ENCODE assay signal across 18 cellular contexts in the genomic region with DNA sequence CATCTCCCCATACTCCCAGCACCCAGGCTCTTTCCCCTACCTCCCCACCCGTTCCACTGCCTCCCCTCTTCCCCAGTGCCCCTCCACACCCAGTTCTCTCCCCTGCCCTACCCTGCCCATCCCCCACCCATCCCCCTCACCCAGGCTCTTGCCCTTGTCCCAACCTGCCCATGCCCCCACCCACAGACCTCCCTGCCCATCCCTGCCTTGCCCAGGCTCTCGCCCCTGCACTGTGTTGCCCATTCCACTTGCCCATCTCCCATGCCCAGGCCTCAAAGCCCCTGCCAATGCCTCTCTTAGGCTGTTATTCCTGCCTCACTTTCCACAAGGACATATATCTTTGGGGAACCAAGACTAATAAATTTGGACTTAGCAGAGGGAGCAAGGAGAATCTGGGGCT.
"Had no signal": no experiment of that assay in that cellular context is flagged by ENCODE, and none has a peak within 500 bp of the region (broad histone marks: within the 10 kb centered on the region; RNA-seq: fewer than 3 reads in every experiment).

No MANE protein-coding gene starts in this region.

- H3K27me3 Mint-ChIP-seq: natural killer cell treated with Interleukin-12 subunit alpha and Interleukin-12 subunit beta and Interleukin-15 and Interleukin-18, amount 100 ng/mL, for 72 hours; stimulated activated memory B cell treated with anti-CD40 and anti-IgM and Interleukin-4, amounts not matched to agents 10 μg/mL and 1 μg/mL and 100 μg/mL, for 72 hours; stimulated activated naive CD8-positive, alpha-beta T cell treated with anti-CD3 and anti-CD28 coated beads, Interleukin-15, Interleukin-2, amounts not matched to agents 100 ng/mL and 50 ng/mL, for 24 hours had no signal

- DNase-seq: dermis blood vessel endothelial cell; effector CD4-positive, alpha-beta T cell; endodermal cell; erythroblast; foreskin melanocyte; hippocampal formation; right lobe of liver; stimulated activated CD4-positive, alpha-beta T cell treated with anti-CD3 and anti-CD28 coated beads, Interleukin-15, amount 100 ng/mL, for 24 hours; stimulated activated CD4-positive, alpha-beta T cell treated with anti-CD3 and anti-CD28 coated beads, Interleukin-1b, Interleukin-23, amount 100 ng/mL, for 48 hours; stimulated activated CD4-positive, alpha-beta T cell treated with anti-CD3 and anti-CD28 coated beads, Interleukin-4, amount 100 ng/mL, for 24 hours had no signal

- H3K27ac Mint-ChIP-seq: endodermal cell; mesothelial cell of epicardium; natural killer cell treated with Interleukin-12 subunit alpha and Interleukin-12 subunit beta and Interleukin-15 and Interleukin-18, amount 100 ng/mL, for 72 hours; stimulated activated memory B cell treated with anti-CD40 and anti-IgM and Interleukin-4, amounts not matched to agents 10 μg/mL and 1 μg/mL and 100 μg/mL, for 72 hours; stimulated activated naive CD8-positive, alpha-beta T cell treated with anti-CD3 and anti-CD28 coated beads, Interleukin-15, Interleukin-2, amounts not matched to agents 100 ng/mL and 50 ng/mL, for 24 hours had no signal

- H3K4me3 Mint-ChIP-seq: endodermal cell; mesothelial cell of epicardium; natural killer cell treated with Interleukin-12 subunit alpha and Interleukin-12 subunit beta and Interleukin-15 and Interleukin-18, amount 100 ng/mL, for 72 hours; stimulated activated memory B cell treated with anti-CD40 and anti-IgM and Interleukin-4, amounts not matched to agents 10 μg/mL and 1 μg/mL and 100 μg/mL, for 72 hours; stimulated activated naive CD8-positive, alpha-beta T cell treated with anti-CD3 and anti-CD28 coated beads, Interleukin-15, Interleukin-2, amounts not matched to agents 100 ng/mL and 50 ng/mL, for 24 hours had no signal

- H3K4me1 Mint-ChIP-seq: endodermal cell; stimulated activated memory B cell treated with anti-CD40 and anti-IgM and Interleukin-4, amounts not matched to agents 10 μg/mL and 1 μg/mL and 100 μg/mL, for 72 hours had no signal

- H3K27ac ChIP-seq: colonic mucosa, psoas muscle, right lobe of liver, testis, tibial nerve had no signal

- H3K36me3 ChIP-seq: colonic mucosa, right lobe of liver, tibial nerve had no signal

- H3K27me3 ChIP-seq: colonic mucosa, right lobe of liver, testis, tibial nerve had no signal

- H3K4me1 ChIP-seq: colonic mucosa, right lobe of liver, testis had no signal

- H3K4me3 ChIP-seq: colonic mucosa, psoas muscle, right lobe of liver, testis, tibial nerve had no signal

- ATAC-seq: natural killer cell treated with Interleukin-12 subunit alpha and Interleukin-12 subunit beta and Interleukin-15 and Interleukin-18, amount 100 ng/mL, for 72 hours; psoas muscle; stimulated activated memory B cell treated with anti-CD40 and anti-IgM and Interleukin-4, amounts not matched to agents 10 μg/mL and 1 μg/mL and 100 μg/mL, for 72 hours had no signal

- H3K9me3 ChIP-seq: colonic mucosa, psoas muscle, right lobe of liver, testis, tibial nerve had no signal

- H3K36me3 Mint-ChIP-seq: mesothelial cell of epicardium; natural killer cell treated with Interleukin-12 subunit alpha and Interleukin-12 subunit beta and Interleukin-15 and Interleukin-18, amount 100 ng/mL, for 72 hours; stimulated activated memory B cell treated with anti-CD40 and anti-IgM and Interleukin-4, amounts not matched to agents 10 μg/mL and 1 μg/mL and 100 μg/mL, for 72 hours had no signal
